Comparison of ENCODE assay signal across 25 cellular contexts in genomic region chr2:37307500-37307899, GRCh38.
"Had no signal": no experiment of that assay in that cellular context is flagged by ENCODE, and none has a peak within 500 bp of the region (broad histone marks: within the 10 kb centered on the region; RNA-seq: fewer than 3 reads in every experiment).

No MANE protein-coding gene starts in this region.

- H3K4me3 ChIP-seq: body of pancreas had no signal

- H3K9me3 ChIP-seq: body of pancreas had no signal

- H3K27me3 Mint-ChIP-seq: activated B cell treated with CpG ODN at 0.5 μM for 24 hours; activated CD8-positive, alpha-beta T cell treated with anti-CD3 and anti-CD28 coated beads for 36 hours; activated naive CD4-positive, alpha-beta T cell treated with anti-CD3 and anti-CD28 coated beads, Interleukin-2, amount 50 U/mL, for 24 hours; central memory CD8-positive, alpha-beta T cell had no signal

- ATAC-seq: activated CD8-positive, alpha-beta T cell treated with anti-CD3 and anti-CD28 coated beads for 36 hours; body of pancreas had no signal

- H3K4me3 Mint-ChIP-seq: activated B cell treated with CpG ODN at 0.5 μM for 24 hours; activated CD8-positive, alpha-beta T cell treated with anti-CD3 and anti-CD28 coated beads for 36 hours; activated naive CD4-positive, alpha-beta T cell treated with anti-CD3 and anti-CD28 coated beads, Interleukin-2, amount 50 U/mL, for 24 hours; activated T-cell treated with anti-CD3 and anti-CD28 coated beads, Interleukin-2, amount 50 U/mL, for 72 hours; central memory CD8-positive, alpha-beta T cell had no signal

- H3K9me3 Mint-ChIP-seq: activated B cell treated with CpG ODN at 0.5 μM for 24 hours; activated CD8-positive, alpha-beta T cell treated with anti-CD3 and anti-CD28 coated beads for 36 hours; activated naive CD4-positive, alpha-beta T cell treated with anti-CD3 and anti-CD28 coated beads, Interleukin-2, amount 50 U/mL, for 24 hours; activated T-cell treated with anti-CD3 and anti-CD28 coated beads, Interleukin-2, amount 50 U/mL, for 72 hours; activated T-helper 2 cell treated with anti-CD3 and anti-CD28 coated beads, Interferon-gamma antibody, Interleukin-2, Interleukin-4, amounts not matched to agents 10 μg/mL and 5 μg/mL and 100 μg/mL, durations not matched to agents 14 hours and 24 hours and 36 hours; central memory CD8-positive, alpha-beta T cell had no signal

- FAIRE-seq: RCC 7860 had no signal

- DNase-seq: activated B cell treated with CpG ODN at 0.5 μM for 24 hours; activated CD4-positive, alpha-beta T cell treated with anti-CD3 and anti-CD28 coated beads, Interleukin-2, amount 50 U/mL, for 1 hour; activated CD8-positive, alpha-beta memory T cell treated with anti-CD3 and anti-CD28 coated beads, Interleukin-2, amount 50 U/mL, for 4 hours; activated CD8-positive, alpha-beta T cell treated with anti-CD3 and anti-CD28 coated beads for 36 hours; activated T-cell treated with anti-CD3 and anti-CD28 coated beads, Interleukin-2, amount 50 U/mL, for 72 hours; aorta; body of pancreas; KBM-7; MV-4-11; NCI-H1092 treated with DMSO at 0.1 percent for 48 hours; NCI-H1417 treated with DMSO at 0.1 percent for 48 hours; NCI-H1694; NCI-H2029; NCI-H2107; NCI-H2171 treated with DMSO at 0.1 percent for 48 hours; NCI-H226; NCI-H526; NCI-H82; SHP77 treated with DMSO at 0.1 percent for 48 hours; T-helper 2 cell; T1000 had no signal

- H3K27ac Mint-ChIP-seq: activated B cell treated with CpG ODN at 0.5 μM for 24 hours; activated CD8-positive, alpha-beta T cell treated with anti-CD3 and anti-CD28 coated beads for 36 hours; activated naive CD4-positive, alpha-beta T cell treated with anti-CD3 and anti-CD28 coated beads, Interleukin-2, amount 50 U/mL, for 24 hours; activated T-cell treated with anti-CD3 and anti-CD28 coated beads, Interleukin-2, amount 50 U/mL, for 72 hours; activated T-helper 2 cell treated with anti-CD3 and anti-CD28 coated beads, Interferon-gamma antibody, Interleukin-2, Interleukin-4, amounts not matched to agents 10 μg/mL and 5 μg/mL and 100 μg/mL, durations not matched to agents 14 hours and 24 hours and 36 hours had no signal

- H3K27me3 ChIP-seq: body of pancreas had no signal

- H3K27ac ChIP-seq: body of pancreas had no signal
